Comparison of ENCODE assay signal across 13 cellular contexts in the genomic region with DNA sequence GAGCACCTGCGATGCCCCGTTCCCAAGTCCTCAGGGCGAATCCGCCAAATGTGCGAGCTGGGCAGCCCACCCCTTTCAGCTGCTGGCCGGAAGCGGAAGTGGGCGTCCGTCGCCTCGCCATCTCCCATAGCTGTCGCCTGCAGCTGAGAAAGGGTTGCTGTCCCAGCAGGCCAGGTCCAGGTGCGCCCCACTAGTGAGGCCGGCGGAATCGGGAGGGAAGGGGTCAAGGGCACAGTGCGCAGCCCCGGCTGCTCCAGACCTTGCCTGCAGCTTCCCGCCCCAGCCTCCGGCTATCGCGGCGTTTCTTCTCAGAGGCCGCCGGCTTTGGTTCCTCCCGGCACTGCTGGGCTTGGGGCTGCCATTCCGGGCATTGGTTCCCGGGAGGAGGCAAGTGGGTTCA. TPM values are rescaled to one million over a fixed set of nuclear protein-coding genes. Genes with fewer than 3 reads are reported as not detected.
DNase-seq lines count a peak whose midpoint lies in the region; ATAC-seq and TF ChIP-seq lines count a peak whose summit lies in the region.
"Had no signal": no experiment of that assay in that cellular context is flagged by ENCODE, and none has a peak within 500 bp of the region (broad histone marks: within the 10 kb centered on the region; RNA-seq: fewer than 3 reads in every experiment).

A gene (plus strand): TSS at position 109 of the 400 bp plus-strand sequence. CDS start 15,299 bp downstream, outside the sequence.

- peak within 1 kb of the TSS; percentile 9 for H3K27ac Mint-ChIP-seq in activated naive CD8-positive, alpha-beta T cell treated with anti-CD3 and anti-CD28 coated beads, Interleukin-2, amount 10 ng/mL, durations not matched to agents 7 days and 5 days
- peak within 1 kb of the TSS in 1 of 6 donors; percentile 26 for H3K27ac Mint-ChIP-seq in immature natural killer cell
- no peak within 1 kb of the TSS for H3K27ac Mint-ChIP-seq in activated CD4-positive, alpha-beta memory T cell treated with anti-CD3 and anti-CD28 coated beads, Interleukin-2, amount 10 ng/mL, durations not matched to agents 7 days and 5 days
- H3K27ac Mint-ChIP-seq: activated CD4-positive, alpha-beta T cell treated with anti-CD3 and anti-CD28 coated beads, Interleukin-2, amount 10 ng/mL, durations not matched to agents 7 days and 5 days had no signal

- H3K36me3 ChIP-seq in heart left ventricle (peaks cover 0 to 75% (median 10%) of the 10 kb centered on the region in 9 donors), right atrium auricular region (peaks cover 21% of the 10 kb centered on the region), thymus (ENCODE audit: control insufficient read depth, insufficient read depth) (no peaks in the 10 kb centered on the region)

- H3K27me3 Mint-ChIP-seq in activated naive CD8-positive, alpha-beta T cell treated with anti-CD3 and anti-CD28 coated beads, Interleukin-2, amount 10 ng/mL, durations not matched to agents 7 days and 5 days: peaks cover 3% of the 10 kb centered on the region
- peaks cover 2 to 10% (median 6%) of the 10 kb centered on the region in 3 donors for H3K27me3 Mint-ChIP-seq in immature natural killer cell (ENCODE audit: low read depth in 3 of 3)
- H3K27me3 Mint-ChIP-seq in activated CD4-positive, alpha-beta memory T cell treated with anti-CD3 and anti-CD28 coated beads, Interleukin-2, amount 10 ng/mL, durations not matched to agents 7 days and 5 days: peaks cover 3% of the 10 kb centered on the region

- ATAC-seq in heart left ventricle: peak in 2 of 4 donors; percentile 69 to 75
- ATAC-seq in activated naive CD8-positive, alpha-beta T cell treated with anti-CD3 and anti-CD28 coated beads, Interleukin-2, amount 10 ng/mL, durations not matched to agents 7 days and 5 days (ENCODE audit: low read depth): no peak
- no peak for ATAC-seq in HG03571 (IDR thresholded peaks at IDR 0.05; ENCODE audit: unreplicated experiment)
- ATAC-seq: left lung had no signal

- no peak for TF ChIP-seq POLR2A in heart left ventricle (IDR thresholded peaks at IDR 0.05)

- POLR2A ChIA-PET in activated naive CD8-positive, alpha-beta T cell treated with anti-CD3 and anti-CD28 coated beads, Interleukin-2, amount 10 ng/mL, durations not matched to agents 7 days and 5 days (lab: Charles Lee): no interaction called here
- POLR2A ChIA-PET in activated CD4-positive, alpha-beta memory T cell treated with anti-CD3 and anti-CD28 coated beads, Interleukin-2, amount 10 ng/mL, durations not matched to agents 7 days and 5 days (lab: Charles Lee): no interaction called here

- DNase-seq in heart left ventricle (peak in 2 of 5 donors; percentile 8 to 26), right atrium auricular region (ENCODE audit: low spot score) (no peak), immature natural killer cell (peak in 1 of 3 donors; percentile 1), HK-2 (ENCODE audit: unreplicated experiment) (no peak)
- DNase-seq in activated naive CD8-positive, alpha-beta T cell treated with anti-CD3 and anti-CD28 coated beads, Interleukin-2, amount 10 ng/mL, durations not matched to agents 7 days and 5 days: peak; percentile 44
- no peak for DNase-seq in activated CD4-positive, alpha-beta memory T cell treated with anti-CD3 and anti-CD28 coated beads, Interleukin-2, amount 10 ng/mL, durations not matched to agents 7 days and 5 days
- DNase-seq: activated CD4-positive, alpha-beta T cell treated with anti-CD3 and anti-CD28 coated beads, Interleukin-2, amount 10 ng/mL, durations not matched to agents 7 days and 5 days; Caco-2; left lung; stimulated activated CD4-positive, alpha-beta T cell treated with anti-CD3 and anti-CD28 coated beads, Interleukin-1b, Interleukin-23, amount 100 ng/mL, for 48 hours had no signal

- CTCF ChIA-PET in activated CD4-positive, alpha-beta memory T cell treated with anti-CD3 and anti-CD28 coated beads, Interleukin-2, amount 10 ng/mL, durations not matched to agents 7 days and 5 days (lab: Charles Lee): no interaction called here

- H3K4me3 ChIP-seq in heart left ventricle (peak within 1 kb of the TSS in 10 of 12 donors; percentile 19 to 50 (median 38)), right atrium auricular region (no peak within 1 kb of the TSS), thymus (ENCODE audit: low read length) (peak within 1 kb of the TSS; percentile 56)
- H3K4me3 ChIP-seq: left lung had no signal

- H3K27ac ChIP-seq in heart left ventricle (no peak within 1 kb of the TSS), right atrium auricular region (no peak within 1 kb of the TSS), thymus (ENCODE audit: low read depth) (no peak within 1 kb of the TSS)
- H3K27ac ChIP-seq: KMS-11, left lung had no signal

- H3K4me1 ChIP-seq in heart left ventricle: peaks cover 0 to 4% (median 0%) of the 10 kb centered on the region in 12 donors
- H3K4me1 ChIP-seq in right atrium auricular region: no peaks in the 10 kb centered on the region
- peaks cover 6% of the 10 kb centered on the region for H3K4me1 ChIP-seq in thymus (ENCODE audit: control insufficient read depth, insufficient read depth, low read length)
- H3K4me1 ChIP-seq: Caco-2, left lung had no signal

- peak within 1 kb of the TSS; percentile 58 for H3K4me3 Mint-ChIP-seq in activated naive CD8-positive, alpha-beta T cell treated with anti-CD3 and anti-CD28 coated beads, Interleukin-2, amount 10 ng/mL, durations not matched to agents 7 days and 5 days
- peak within 1 kb of the TSS; percentile 67 to 81 (median 74) for H3K4me3 Mint-ChIP-seq in immature natural killer cell
- no peak within 1 kb of the TSS for H3K4me3 Mint-ChIP-seq in activated CD4-positive, alpha-beta memory T cell treated with anti-CD3 and anti-CD28 coated beads, Interleukin-2, amount 10 ng/mL, durations not matched to agents 7 days and 5 days
- H3K4me3 Mint-ChIP-seq: activated CD4-positive, alpha-beta T cell treated with anti-CD3 and anti-CD28 coated beads, Interleukin-2, amount 10 ng/mL, durations not matched to agents 7 days and 5 days had no signal

- WGBS in heart left ventricle, 4 donors: 2 to 4% (median 2%) methylated on average over 20 to 28 of the region's 28 CpGs
- 5% methylated on average over 28 of the region's 28 CpGs for WGBS in thymus

- peaks cover 29% of the 10 kb centered on the region for H3K9me3 Mint-ChIP-seq in activated naive CD8-positive, alpha-beta T cell treated with anti-CD3 and anti-CD28 coated beads, Interleukin-2, amount 10 ng/mL, durations not matched to agents 7 days and 5 days
- H3K9me3 Mint-ChIP-seq in immature natural killer cell: peaks cover 27 to 78% (median 62%) of the 10 kb centered on the region in 6 donors
- H3K9me3 Mint-ChIP-seq in activated CD4-positive, alpha-beta memory T cell treated with anti-CD3 and anti-CD28 coated beads, Interleukin-2, amount 10 ng/mL, durations not matched to agents 7 days and 5 days: peaks cover 44% of the 10 kb centered on the region

- peaks cover 4% of the 10 kb centered on the region for H3K4me1 Mint-ChIP-seq in activated naive CD8-positive, alpha-beta T cell treated with anti-CD3 and anti-CD28 coated beads, Interleukin-2, amount 10 ng/mL, durations not matched to agents 7 days and 5 days
- peaks cover 7 to 10% of the 10 kb centered on the region in 2 donors for H3K4me1 Mint-ChIP-seq in immature natural killer cell
- H3K4me1 Mint-ChIP-seq in activated CD4-positive, alpha-beta memory T cell treated with anti-CD3 and anti-CD28 coated beads, Interleukin-2, amount 10 ng/mL, durations not matched to agents 7 days and 5 days: no peaks in the 10 kb centered on the region

- H3K9me3 ChIP-seq in heart left ventricle: peaks cover 0 to 100% (median 82%) of the 10 kb centered on the region in 12 donors
- peaks cover 12 to 98% of the 10 kb centered on the region in 2 donors for H3K9me3 ChIP-seq in right atrium auricular region
- H3K9me3 ChIP-seq in thymus (ENCODE audit: control insufficient read depth): peaks cover 3% of the 10 kb centered on the region
- H3K9me3 ChIP-seq: Caco-2 had no signal

- TF ChIP-seq CTCF in heart left ventricle (IDR thresholded peaks at IDR 0.05) (no peak), right atrium auricular region (IDR thresholded peaks at IDR 0.05) (no peak)

- H3K27me3 ChIP-seq in heart left ventricle (no peaks in the 10 kb centered on the region), right atrium auricular region (no peaks in the 10 kb centered on the region), thymus (ENCODE audit: control insufficient read depth, insufficient read depth) (no peaks in the 10 kb centered on the region)

- H3K36me3 Mint-ChIP-seq in activated naive CD8-positive, alpha-beta T cell treated with anti-CD3 and anti-CD28 coated beads, Interleukin-2, amount 10 ng/mL, durations not matched to agents 7 days and 5 days: peaks cover 22% of the 10 kb centered on the region
- H3K36me3 Mint-ChIP-seq in immature natural killer cell: peaks cover 20 to 30% (median 23%) of the 10 kb centered on the region in 3 donors
- peaks cover 14% of the 10 kb centered on the region for H3K36me3 Mint-ChIP-seq in activated CD4-positive, alpha-beta memory T cell treated with anti-CD3 and anti-CD28 coated beads, Interleukin-2, amount 10 ng/mL, durations not matched to agents 7 days and 5 days (ENCODE audit: low read depth)

- intact Hi-C loops in heart left ventricle (cut with DNase I): no loop called here

RNA-seq across cellular contexts. Expression of the gene that starts here (rescaled TPM):
- total RNA-seq in heart left ventricle (1 to 10 TPM; 1.0 to 4.6 (median 1.8) TPM), right atrium auricular region (1 to 10 TPM; 1.1 to 1.5 TPM)
- polyA plus RNA-seq in heart left ventricle (1 to 10 TPM; 1.8 to 2.2 TPM), immature natural killer cell (under 1 TPM in 1 of 3 donors, not detected in 2; 0.52 TPM), thymus (13.8 TPM)
- 1 to 10 TPM; 1.5 to 2.4 TPM for total RNA-seq in activated naive CD8-positive, alpha-beta T cell treated with anti-CD3 and anti-CD28 coated beads, Interleukin-2, amount 10 ng/mL, durations not matched to agents 7 days and 5 days
- total RNA-seq in activated CD4-positive, alpha-beta memory T cell treated with anti-CD3 and anti-CD28 coated beads, Interleukin-2, amount 10 ng/mL, durations not matched to agents 7 days and 5 days: under 1 TPM; 0.50 to 0.60 TPM

Comparison
In these comparisons a context has a peak if more than half of its experiments do, and no peak if none do; other contexts are left out.
1. H3K4me3 ChIP-seq: peak in heart left ventricle (10 of 12) and thymus (single experiment); none in right atrium auricular region (0 of 2).